ENCODE assay signal across 14 cellular contexts in the genomic region with DNA sequence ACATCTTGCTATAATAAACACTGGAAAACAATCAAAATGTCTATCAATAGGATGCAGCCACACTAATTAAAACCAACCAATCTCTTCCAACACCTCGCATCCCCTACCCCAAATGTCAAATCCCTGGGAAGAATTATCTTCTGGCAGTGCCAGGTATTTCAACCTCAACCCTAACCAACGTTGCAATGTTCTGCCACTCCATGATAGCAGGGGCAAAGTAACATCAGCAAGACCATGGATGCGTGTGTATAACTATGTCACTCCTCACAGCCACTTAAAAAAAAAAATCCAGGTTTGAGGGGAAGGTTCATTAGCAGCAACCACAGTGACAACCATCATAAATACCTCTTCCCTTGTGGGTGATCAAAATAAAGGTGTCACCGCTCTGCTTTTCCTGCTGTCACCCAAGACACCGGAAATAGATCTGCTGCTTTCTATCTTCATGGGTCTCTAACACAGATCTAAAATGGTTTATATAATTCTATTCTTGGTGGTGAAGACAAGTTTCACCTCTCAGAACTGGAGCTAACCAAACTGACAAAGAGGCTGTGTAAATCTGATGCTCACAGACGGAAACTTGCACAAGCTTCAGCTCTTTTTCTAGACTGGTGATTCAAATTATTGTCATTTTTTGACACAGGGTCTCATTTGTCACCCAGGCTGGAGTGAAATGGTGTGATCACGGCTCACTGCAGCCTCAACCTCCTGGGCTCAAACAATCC. TPM values are rescaled to one million over a fixed set of nuclear protein-coding genes. Genes with fewer than 3 reads are reported as not detected.
DNase-seq lines count a peak whose midpoint lies in the region; ATAC-seq and TF ChIP-seq lines count a peak whose summit lies in the region.
"Had no signal": no experiment of that assay in that cellular context is flagged by ENCODE, and none has a peak within 500 bp of the region (broad histone marks: within the 10 kb centered on the region; RNA-seq: fewer than 3 reads in every experiment).

No MANE protein-coding gene starts in this region.

- peaks cover 3 to 12% of the 10 kb centered on the region in 2 donors for H3K36me3 ChIP-seq in prostate gland
- peaks cover 0 to 98% of the 10 kb centered on the region in 2 donors for H3K36me3 ChIP-seq in left lung

- no peaks in the 10 kb centered on the region for H3K27me3 ChIP-seq in prostate gland (replicated peaks; ENCODE audit: insufficient read depth)
- no peaks in the 10 kb centered on the region for H3K27me3 ChIP-seq in left lung
- H3K27me3 ChIP-seq: transverse colon had no signal

- intact Hi-C loops in prostate gland (cut with DNase I) (no loop called here), left lung (cut with DNase I) (no loop called here)

- H3K4me1 ChIP-seq in prostate gland (replicated peaks) (peaks cover 16% of the 10 kb centered on the region), left lung (peaks cover 0 to 7% of the 10 kb centered on the region in 2 donors)

- H3K36me3 Mint-ChIP-seq in activated T-cell treated with anti-CD3 and anti-CD28 coated beads, Interleukin-2, amount 50 U/mL, for 24 hours (ENCODE audit: low read depth): peaks cover 94% of the 10 kb centered on the region
- no peaks in the 10 kb centered on the region for H3K36me3 Mint-ChIP-seq in IgD-negative memory B cell
- H3K36me3 Mint-ChIP-seq in activated naive CD8-positive, alpha-beta T cell treated with anti-CD3 and anti-CD28 coated beads for 36 hours: peaks cover 59% of the 10 kb centered on the region

- H3K27ac ChIP-seq in prostate gland (peak overlapping the region; percentile 38 to 66), left lung (no peak overlapping the region)

- TF ChIP-seq CTCF in prostate gland (IDR thresholded peaks at IDR 0.05) (no peak), left lung (IDR thresholded peaks at IDR 0.05) (no peak)

- no peak for DNase-seq in activated T-cell treated with anti-CD3 and anti-CD28 coated beads, Interleukin-2, amount 50 U/mL, for 24 hours
- DNase-seq in activated T-cell treated with anti-CD3 and anti-CD28 coated beads for 4 hours: no peak
- no peak for DNase-seq in activated naive CD8-positive, alpha-beta T cell treated with anti-CD3 and anti-CD28 coated beads for 36 hours
- no peak for DNase-seq in prostate gland (ENCODE audit: low spot score)
- no peak for DNase-seq in left lung
- DNase-seq in stimulated activated CD4-positive, alpha-beta T cell treated with anti-CD3 and anti-CD28 coated beads, Interleukin-15, amount 100 ng/mL, for 24 hours: no peak
- DNase-seq: caudate nucleus; NCI-H2029; right cardiac atrium; RPMI8226; stimulated activated CD4-positive, alpha-beta T cell treated with anti-CD3 and anti-CD28 coated beads, Interleukin-4, amount 100 ng/mL, for 1 hour; transverse colon had no signal

- H3K9me3 Mint-ChIP-seq in activated T-cell treated with anti-CD3 and anti-CD28 coated beads, Interleukin-2, amount 50 U/mL, for 24 hours: no peaks in the 10 kb centered on the region
- no peaks in the 10 kb centered on the region for H3K9me3 Mint-ChIP-seq in IgD-negative memory B cell
- H3K9me3 Mint-ChIP-seq in activated naive CD8-positive, alpha-beta T cell treated with anti-CD3 and anti-CD28 coated beads for 36 hours: no peaks in the 10 kb centered on the region

- H3K4me3 Mint-ChIP-seq in activated T-cell treated with anti-CD3 and anti-CD28 coated beads, Interleukin-2, amount 50 U/mL, for 24 hours: no peak overlapping the region
- peak overlapping the region in 3 of 4 donors; percentile 30 to 76 (median 74) for H3K4me3 Mint-ChIP-seq in IgD-negative memory B cell
- H3K4me3 Mint-ChIP-seq in activated naive CD8-positive, alpha-beta T cell treated with anti-CD3 and anti-CD28 coated beads for 36 hours: peak overlapping the region; percentile 40

- WGBS in prostate gland: 82% methylated on average over 7 of the region's 7 CpGs

- peak overlapping the region; percentile 89 for H3K27ac Mint-ChIP-seq in activated T-cell treated with anti-CD3 and anti-CD28 coated beads, Interleukin-2, amount 50 U/mL, for 24 hours
- H3K27ac Mint-ChIP-seq in IgD-negative memory B cell: peak overlapping the region in 2 of 3 donors; percentile 73 to 74
- peak overlapping the region; percentile 35 for H3K27ac Mint-ChIP-seq in activated naive CD8-positive, alpha-beta T cell treated with anti-CD3 and anti-CD28 coated beads for 36 hours

- H3K9me3 ChIP-seq in prostate gland: no peaks in the 10 kb centered on the region
- H3K9me3 ChIP-seq in left lung: no peaks in the 10 kb centered on the region
- H3K9me3 ChIP-seq: transverse colon had no signal

- H3K4me3 ChIP-seq in prostate gland (no peak overlapping the region), left lung (no peak overlapping the region)
- H3K4me3 ChIP-seq: transverse colon had no signal

- peaks cover 77% of the 10 kb centered on the region for H3K4me1 Mint-ChIP-seq in activated T-cell treated with anti-CD3 and anti-CD28 coated beads, Interleukin-2, amount 50 U/mL, for 24 hours (ENCODE audit: low read depth)
- H3K4me1 Mint-ChIP-seq in IgD-negative memory B cell: peaks cover 5 to 16% (median 16%) of the 10 kb centered on the region in 3 donors
- H3K4me1 Mint-ChIP-seq in activated naive CD8-positive, alpha-beta T cell treated with anti-CD3 and anti-CD28 coated beads for 36 hours: peaks cover 62% of the 10 kb centered on the region

- H3K27me3 Mint-ChIP-seq in activated T-cell treated with anti-CD3 and anti-CD28 coated beads, Interleukin-2, amount 50 U/mL, for 24 hours: no peaks in the 10 kb centered on the region
- H3K27me3 Mint-ChIP-seq in IgD-negative memory B cell: no peaks in the 10 kb centered on the region
- H3K27me3 Mint-ChIP-seq in activated naive CD8-positive, alpha-beta T cell treated with anti-CD3 and anti-CD28 coated beads for 36 hours: no peaks in the 10 kb centered on the region

- ATAC-seq in left lung: no peak
- no peak for ATAC-seq in GM18868 (IDR thresholded peaks at IDR 0.05; ENCODE audit: unreplicated experiment)
- ATAC-seq: right cardiac atrium had no signal

- TF ChIP-seq POLR2A in prostate gland (IDR thresholded peaks at IDR 0.05): no peak

RNA-seq across cellular contexts. Expression of gene HSPA9, which starts 9.9 kb away (rescaled TPM):
- polyA plus RNA-seq in IgD-negative memory B cell: 126 TPM
- 100 to 1,000 TPM; 578 to 584 TPM for total RNA-seq in activated naive CD8-positive, alpha-beta T cell treated with anti-CD3 and anti-CD28 coated beads for 36 hours
- total RNA-seq in prostate gland (100 to 1,000 TPM; 273 to 331 TPM), left lung (100 to 1,000 TPM; 128 to 205 TPM)

RNA-seq across cellular contexts. Expression of gene ETF1, which starts 22.2 kb away (rescaled TPM):
- 32.0 TPM for polyA plus RNA-seq in IgD-negative memory B cell
- total RNA-seq in activated naive CD8-positive, alpha-beta T cell treated with anti-CD3 and anti-CD28 coated beads for 36 hours: 100 to 1,000 TPM; 256 TPM
- total RNA-seq in prostate gland (10 to 100 TPM; 58.0 to 64.1 TPM), left lung (100 to 1,000 TPM; 107 to 112 TPM)

Comparison
In these comparisons a context has a peak if more than half of its experiments do, and no peak if none do; other contexts are left out.
1. H3K27ac Mint-ChIP-seq: peak in every context shown above with its lines; median percentile 89 in activated T-cell treated with anti-CD3 and anti-CD28 coated beads, Interleukin-2, amount 50 U/mL, for 24 hours; 74 in IgD-negative memory B cell; 35 in activated naive CD8-positive, alpha-beta T cell treated with anti-CD3 and anti-CD28 coated beads for 36 hours.
2. H3K27ac ChIP-seq: peak in prostate gland (2 of 2); none in left lung (0 of 2).